Comparison of ENCODE assay signal across 19 cellular contexts in the genomic region with DNA sequence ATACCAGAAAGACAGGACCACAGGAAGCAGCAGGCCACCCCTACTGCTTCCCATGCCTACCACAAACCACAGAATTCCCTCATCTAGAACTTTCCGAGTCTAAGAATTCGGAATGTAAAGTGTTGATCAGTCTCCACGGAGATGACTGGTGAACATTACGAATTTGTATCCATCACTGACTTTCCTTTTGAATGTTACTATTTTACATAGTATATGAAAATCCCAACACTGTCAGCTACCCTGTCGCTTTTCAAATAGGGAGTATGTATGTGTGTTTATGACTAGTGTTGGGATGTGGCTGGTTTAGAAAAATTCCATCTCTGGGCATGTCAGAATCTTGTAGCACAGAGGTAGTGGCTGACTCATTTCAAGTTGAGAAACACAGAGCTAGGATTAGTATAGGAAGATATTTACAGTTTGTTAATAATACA.
A peak's percentile ranks its signal among the peaks of the same experiment; 100 is the strongest.
DNase-seq lines count a peak whose midpoint lies in the region; ATAC-seq, FAIRE-seq and TF ChIP-seq lines count a peak whose summit lies in the region.
"Had no signal": no experiment of that assay in that cellular context is flagged by ENCODE, and none has a peak within 500 bp of the region (broad histone marks: within the 10 kb centered on the region; RNA-seq: fewer than 3 reads in every experiment).

No MANE protein-coding gene starts in this region.

- H3K36me3 ChIP-seq in Peyer's patch = no peaks in the 10 kb centered on the region
- peaks cover 0 to 55% (median 0%) of the 10 kb centered on the region in 9 donors for H3K36me3 ChIP-seq in heart right ventricle
- H3K36me3 ChIP-seq: right atrium auricular region, vagina had no signal

- TF ChIP-seq CTCF in D721Med (IDR thresholded peaks at IDR 0.05; ENCODE audit: insufficient read depth, missing control alignments) (no peak), RWPE1 (conservative IDR thresholded peaks at IDR 0.05; ENCODE audit: low read depth) (no peak), Peyer's patch (IDR thresholded peaks at IDR 0.05) (no peak), heart right ventricle (IDR thresholded peaks at IDR 0.05) (no peak)

- H3K4me3 ChIP-seq in Peyer's patch = no peak overlapping the region
- no peak overlapping the region for H3K4me3 ChIP-seq in heart right ventricle
- H3K4me3 ChIP-seq: gastroesophageal sphincter, right atrium auricular region, vagina had no signal

- H3K27me3 ChIP-seq in Peyer's patch (no peaks in the 10 kb centered on the region), heart right ventricle (no peaks in the 10 kb centered on the region)
- H3K27me3 ChIP-seq: gastroesophageal sphincter, right atrium auricular region, vagina had no signal

- ATAC-seq in esophagus mucosa (peak; percentile 83), heart right ventricle (no peak)
- ATAC-seq: gastroesophageal sphincter; naive thymus-derived CD4-positive, alpha-beta T cell; stimulated activated naive B cell treated with anti-CD40 and anti-IgM and Interleukin-4, amounts not matched to agents 10 μg/mL and 1 μg/mL and 100 μg/mL, for 72 hours; WTC11 had no signal

- intact Hi-C loops in heart right ventricle (cut with DNase I) = loop anchor here in 1 of 10 donors (10.0 kb wide), 1 partner anchor 376 kb away; no protein-coding TSS in a partner anchor

- FAIRE-seq in D721Med (lab: Jason Lieb, UNC) = peak; percentile 82
- FAIRE-seq: GM18507 had no signal

- H3K27ac ChIP-seq in RWPE1 (no peak overlapping the region), Peyer's patch (no peak overlapping the region), heart right ventricle (no peak overlapping the region)
- H3K27ac ChIP-seq: C4-2B, gastroesophageal sphincter, right atrium auricular region, vagina had no signal

- POLR2A ChIA-PET in RWPE1 (lab: Yijun Ruan, JAX; ENCODE audit: low non-redundant PET) = no interaction called here

- TF ChIP-seq POLR2A in Peyer's patch (IDR thresholded peaks at IDR 0.05) = no peak

- CTCF ChIA-PET in RWPE1 (lab: Yijun Ruan, JAX) = interaction anchor here (0.6 kb wide), 1 partner anchor 455 kb away, joined by 3 read pairs; no protein-coding TSS in a partner anchor

- no peak for DNase-seq in D721Med (ENCODE audit: insufficient read length, low spot score)
- DNase-seq in RWPE1 (ENCODE audit: low spot score) = peak; percentile 78
- DNase-seq in non-pigmented ciliary epithelial cell (ENCODE audit: low read depth) = peak; percentile 76
- DNase-seq in Peyer's patch = no peak
- no peak for DNase-seq in foreskin melanocyte
- DNase-seq in heart right ventricle = no peak
- DNase-seq in SIG-M5 treated with dmso at 0.1 percent for 504 hours (lab: John Stamatoyannopoulos, UW; ENCODE audit: unreplicated experiment) = no peak
- DNase-seq: kidney; naive thymus-derived CD4-positive, alpha-beta T cell; NCI-H1048; stimulated activated CD4-positive, alpha-beta T cell treated with anti-CD3 and anti-CD28 coated beads, Interleukin-4, amount 100 ng/mL, for 4 hours; stimulated activated naive B cell treated with anti-CD40 and anti-IgM and Interleukin-4, amounts not matched to agents 10 μg/mL and 1 μg/mL and 100 μg/mL, for 72 hours had no signal

- H3K9me3 ChIP-seq in Peyer's patch (no peaks in the 10 kb centered on the region), heart right ventricle (no peaks in the 10 kb centered on the region)
- H3K9me3 ChIP-seq: gastroesophageal sphincter, right atrium auricular region, vagina had no signal

- 94 to 97% methylated on average over 5 of the region's 5 CpGs for WGBS in heart right ventricle, 2 donors

- H3K4me1 ChIP-seq in Peyer's patch (no peaks in the 10 kb centered on the region), heart right ventricle (peaks cover 0 to 10% (median 0%) of the 10 kb centered on the region in 9 donors)
- H3K4me1 ChIP-seq: gastroesophageal sphincter, right atrium auricular region, vagina had no signal

Comparison
In these comparisons a context has a peak if more than half of its experiments do, and no peak if none do; other contexts are left out.
1. DNase-seq: peak in RWPE1 (single experiment) and non-pigmented ciliary epithelial cell (single experiment); none in D721Med (single experiment), Peyer's patch (0 of 3), foreskin melanocyte (single experiment), heart right ventricle (0 of 2) and SIG-M5 treated with dmso at 0.1 percent for 504 hours (single experiment).